ENCODE assay signal across 1 cellular context in the genomic region with DNA sequence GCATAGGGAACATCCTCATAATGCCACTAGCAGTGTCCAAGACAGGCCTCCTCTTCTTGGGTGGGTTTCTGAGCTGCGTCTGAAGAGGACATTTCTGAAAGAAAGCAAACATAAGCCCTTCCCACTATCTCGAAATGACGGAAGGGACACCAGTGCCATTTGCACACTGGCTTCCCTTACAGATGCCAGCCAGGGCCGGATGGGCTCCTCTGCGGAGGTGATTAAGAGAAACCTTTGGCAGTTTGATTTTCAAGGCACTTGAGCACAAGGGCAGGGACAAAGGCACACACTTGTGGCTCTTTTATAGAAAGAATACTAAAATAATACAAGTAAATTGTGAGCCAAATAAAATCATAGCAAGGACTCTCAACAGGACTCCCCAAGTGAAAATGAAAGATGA.
TF ChIP-seq lines count a peak whose summit lies in the region.

No MANE protein-coding gene starts in this region.

TF ChIP-seq in SK-N-SH, 30 proteins besides CTCF, POLR2A, EP300 and RAD21 (continued from another document):
- TF ChIP-seq TCF12 (IDR thresholded peaks at IDR 0.05) (no peak), NRF1 (IDR thresholded peaks at IDR 0.05; ENCODE audit: low read depth, low read length) (no peak), GABPA (IDR thresholded peaks at IDR 0.05; ENCODE audit: low read depth) (no peak), TAF1 (IDR thresholded peaks at IDR 0.05; ENCODE audit: borderline replicate concordance, low read depth, low read length) (no peak), SIN3A (IDR thresholded peaks at IDR 0.05; ENCODE audit: borderline replicate concordance, low read depth, low read length) (no peak), JUND (IDR thresholded peaks at IDR 0.05) (no peak), RXRA (IDR thresholded peaks at IDR 0.05; ENCODE audit: borderline replicate concordance, low read depth) (no peak), FOSL2 (IDR thresholded peaks at IDR 0.05; ENCODE audit: borderline replicate concordance, low read depth) (no peak), ELF1 (IDR thresholded peaks at IDR 0.05) (no peak), MXI1 (IDR thresholded peaks at IDR 0.05; ENCODE audit: low read depth, low read length) (no peak)
- TF ChIP-seq, protein P1, sequence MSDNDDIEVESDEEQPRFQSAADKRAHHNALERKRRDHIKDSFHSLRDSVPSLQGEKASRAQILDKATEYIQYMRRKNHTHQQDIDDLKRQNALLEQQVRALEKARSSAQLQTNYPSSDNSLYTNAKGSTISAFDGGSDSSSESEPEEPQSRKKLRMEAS (IDR thresholded peaks at IDR 0.05; ENCODE audit: low read depth): no peak
- TF ChIP-seq, protein P2, sequence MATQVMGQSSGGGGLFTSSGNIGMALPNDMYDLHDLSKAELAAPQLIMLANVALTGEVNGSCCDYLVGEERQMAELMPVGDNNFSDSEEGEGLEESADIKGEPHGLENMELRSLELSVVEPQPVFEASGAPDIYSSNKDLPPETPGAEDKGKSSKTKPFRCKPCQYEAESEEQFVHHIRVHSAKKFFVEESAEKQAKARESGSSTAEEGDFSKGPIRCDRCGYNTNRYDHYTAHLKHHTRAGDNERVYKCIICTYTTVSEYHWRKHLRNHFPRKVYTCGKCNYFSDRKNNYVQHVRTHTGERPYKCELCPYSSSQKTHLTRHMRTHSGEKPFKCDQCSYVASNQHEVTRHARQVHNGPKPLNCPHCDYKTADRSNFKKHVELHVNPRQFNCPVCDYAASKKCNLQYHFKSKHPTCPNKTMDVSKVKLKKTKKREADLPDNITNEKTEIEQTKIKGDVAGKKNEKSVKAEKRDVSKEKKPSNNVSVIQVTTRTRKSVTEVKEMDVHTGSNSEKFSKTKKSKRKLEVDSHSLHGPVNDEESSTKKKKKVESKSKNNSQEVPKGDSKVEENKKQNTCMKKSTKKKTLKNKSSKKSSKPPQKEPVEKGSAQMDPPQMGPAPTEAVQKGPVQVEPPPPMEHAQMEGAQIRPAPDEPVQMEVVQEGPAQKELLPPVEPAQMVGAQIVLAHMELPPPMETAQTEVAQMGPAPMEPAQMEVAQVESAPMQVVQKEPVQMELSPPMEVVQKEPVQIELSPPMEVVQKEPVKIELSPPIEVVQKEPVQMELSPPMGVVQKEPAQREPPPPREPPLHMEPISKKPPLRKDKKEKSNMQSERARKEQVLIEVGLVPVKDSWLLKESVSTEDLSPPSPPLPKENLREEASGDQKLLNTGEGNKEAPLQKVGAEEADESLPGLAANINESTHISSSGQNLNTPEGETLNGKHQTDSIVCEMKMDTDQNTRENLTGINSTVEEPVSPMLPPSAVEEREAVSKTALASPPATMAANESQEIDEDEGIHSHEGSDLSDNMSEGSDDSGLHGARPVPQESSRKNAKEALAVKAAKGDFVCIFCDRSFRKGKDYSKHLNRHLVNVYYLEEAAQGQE (IDR thresholded peaks at IDR 0.05; ENCODE audit: low read depth, low read length): no peak
TF ChIP-seq in SK-N-SH: peak in this region for 0.
